ENCODE assay signal across 23 cellular contexts in genomic region chr5:132901730-132902129, GRCh38. TPM values are rescaled to one million over a fixed set of nuclear protein-coding genes. Genes with fewer than 3 reads are reported as not detected.
DNase-seq lines count a peak whose midpoint lies in the region; ATAC-seq, FAIRE-seq and TF ChIP-seq lines count a peak whose summit lies in the region.
"Had no signal": no experiment of that assay in that cellular context is flagged by ENCODE, and none has a peak within 500 bp of the region (broad histone marks: within the 10 kb centered on the region; RNA-seq: fewer than 3 reads in every experiment).

No MANE protein-coding gene starts in this region.

- no peak for DNase-seq in HepG2 (ENCODE audit: low spot score)
- no peak for DNase-seq in right lobe of liver
- DNase-seq in RWPE2 (ENCODE audit: low spot score), result no peak
- no peak for DNase-seq in fibroblast of villous mesenchyme (ENCODE audit: low read depth)
- DNase-seq in MV-4-11 (lab: John Stamatoyannopoulos, UW), result no peak
- DNase-seq in NCI-H2227 (lab: John Stamatoyannopoulos, UW; ENCODE audit: unreplicated experiment), result no peak
- DNase-seq in H4 (ENCODE audit: low spot score), result no peak
- DNase-seq: Calu3; CD8-positive, alpha-beta memory T cell; DMS79; GM23248; HCEC 1CT; IMR-90; NCI-H1694; NCI-H2107; SHP77; T-helper 2 cell had no signal

- TF ChIP-seq CTCF in HepG2 (CRISPR knock-in tag; IDR thresholded peaks at IDR 0.05) (0 out of 2 replicates have a peak, but pooled peaks have one; percentile 6), right lobe of liver (IDR thresholded peaks at IDR 0.05) (no peak), RWPE2 (IDR thresholded peaks at IDR 0.05; ENCODE audit: poor library complexity, severe bottlenecking) (peak; percentile 31), fibroblast of villous mesenchyme (IDR thresholded peaks at IDR 0.05; ENCODE audit: insufficient read depth, low read depth, low read length) (peak; percentile 4)

- H3K9me3 ChIP-seq in HepG2 (ENCODE audit: low read length), result no peaks in the 10 kb centered on the region
- H3K9me3 ChIP-seq in right lobe of liver, result no peaks in the 10 kb centered on the region
- no peaks in the 10 kb centered on the region for H3K9me3 ChIP-seq in RWPE2 (ENCODE audit: severe bottlenecking)

- POLR2A ChIA-PET in HepG2 (lab: Yijun Ruan, JAX), result interaction anchor here (1.3 kb wide), 1 partner anchor 14 kb away, joined by 4 read pairs; no protein-coding TSS in a partner anchor

- H3K36me3 ChIP-seq in HepG2 (replicated peaks in 1 of 2; ENCODE audit: control insufficient read depth in 1 of 2, insufficient read depth in 2 of 2, low read length in 2 of 2) (peaks cover 13 to 62% of the 10 kb centered on the region in 2 experiments), right lobe of liver (peaks cover 0 to 33% (median 15%) of the 10 kb centered on the region in 4 donors), RWPE2 (ENCODE audit: low read depth) (peaks cover 95% of the 10 kb centered on the region)

- 94% methylated on average over 3 of the region's 3 CpGs for WGBS in HepG2 (ENCODE audit: low lambda C conversion rate)
- 93% methylated on average over 3 of the region's 3 CpGs for whole genome bisulfite sequencing in right lobe of liver (ENCODE audit: insufficient coverage, low coverage, low lambda C conversion rate, missing lambda C conversion rate)

- no peak overlapping the region for H3K4me2 ChIP-seq in HepG2 (ENCODE audit: low read depth, low read length)

- H2AFZ ChIP-seq in HepG2 (ENCODE audit: low read length), result no peak overlapping the region
- H2AFZ ChIP-seq: GM23248 had no signal

- no peak overlapping the region for H3K9ac ChIP-seq in HepG2 (ENCODE audit: insufficient read depth, low read depth, low read length)
- H3K9ac ChIP-seq: GM23248 had no signal

- CTCF ChIA-PET in HepG2 (lab: Yijun Ruan, JAX; ENCODE audit: low intra/inter-chr PET ratio, low total read pairs), result interaction anchor here (0.6 kb wide), 1 partner anchor 211 kb away, joined by 3 read pairs; no protein-coding TSS in a partner anchor

- H3K4me3 ChIP-seq in HepG2 (replicated peaks in 1 of 3; ENCODE audit: insufficient read depth in 1 of 3, low read depth in 2 of 3, low read length in 3 of 3) (no peak overlapping the region), right lobe of liver (no peak overlapping the region), RWPE2 (ENCODE audit: severe bottlenecking) (no peak overlapping the region), fibroblast of villous mesenchyme (ENCODE audit: low read depth, low read length) (no peak overlapping the region)
- H3K4me3 ChIP-seq: GM23248 had no signal

- peaks cover 14% of the 10 kb centered on the region for H3K79me2 ChIP-seq in HepG2 (ENCODE audit: insufficient read depth, low read length)

- TF ChIP-seq POLR2A in HepG2 (IDR thresholded peaks at IDR 0.05; ENCODE audit: insufficient read depth in 1 of 2, low read depth in 2 of 2, low read length in 2 of 2), result no peak
- TF ChIP-seq POLR2A in right lobe of liver (IDR thresholded peaks at IDR 0.05), result no peak

- FAIRE-seq in HepG2 (lab: Jason Lieb, UNC), result no peak
- FAIRE-seq: A204.1, GM12891, HTR-8/SVneo, RCC 7860 had no signal

- no peaks in the 10 kb centered on the region for H3K27me3 ChIP-seq in HepG2 (ENCODE audit: control insufficient read depth in 1 of 2, insufficient read depth in 2 of 2, low read length in 2 of 2)
- H3K27me3 ChIP-seq in right lobe of liver, result no peaks in the 10 kb centered on the region
- H3K27me3 ChIP-seq in RWPE2 (ENCODE audit: insufficient read depth, poor library complexity, severe bottlenecking), result peaks cover 2% of the 10 kb centered on the region

- TF ChIP-seq EP300 in HepG2 (IDR thresholded peaks at IDR 0.05; ENCODE audit: low read depth in 2 of 2, low read length in 2 of 2), result no peak
- no peak for TF ChIP-seq EP300 in HepG2 (CRISPR knock-in tag; IDR thresholded peaks at IDR 0.05; ENCODE audit: borderline replicate concordance)

- in situ Hi-C loops in HepG2 (cut with HindIII; ENCODE audit: extremely low pct_ligation_motif_present, low pct_unique_long_range_greater_than_20kb), result no loop called here

- intact Hi-C loops in HepG2 (cut with micrococcal nuclease; ENCODE audit: unreplicated experiment) (no loop called here), right lobe of liver (cut with DNase I) (no loop called here)

- H4K20me1 ChIP-seq in HepG2 (ENCODE audit: insufficient read depth, low read length), result peaks cover 10% of the 10 kb centered on the region

- H3K27ac ChIP-seq in HepG2 (ENCODE audit: extremely low read length, insufficient read depth, low read length) (no peak overlapping the region), right lobe of liver (no peak overlapping the region), RWPE2 (ENCODE audit: poor library complexity, severe bottlenecking) (no peak overlapping the region)
- H3K27ac ChIP-seq: C4-2B, GM23248 had no signal

- H3K4me1 ChIP-seq in HepG2 (ENCODE audit: insufficient read depth, low read length) (peaks cover 15% of the 10 kb centered on the region), right lobe of liver (peaks cover 0 to 17% (median 7%) of the 10 kb centered on the region in 4 donors), RWPE2 (ENCODE audit: insufficient read depth, poor library complexity, severe bottlenecking) (no peaks in the 10 kb centered on the region)

- no peak for TF ChIP-seq RAD21 in HepG2 (CRISPR knock-in tag; IDR thresholded peaks at IDR 0.05)

- no TSS peak for BruUV-seq in HepG2 (replicated peaks; lab: Mats Ljungman, UMichigan)

- peak; percentile 48 for ATAC-seq in HepG2
- no peak for ATAC-seq in right lobe of liver
- no peak; the same call in 2 of the 3 replicates for ATAC-seq in RWPE2 (ENCODE audit: low read depth)

RNA-seq across cellular contexts. Expression of gene LEAP2, which starts 28.3 kb away (rescaled TPM):
- total RNA-seq in HepG2 (2016; rRNA removed; fragmentation: Illumina TruSeq; extraction: Trizol), result 19.8 and 23.9 TPM in 2 replicates
- total RNA-seq in HepG2 (2016; cell fraction: cytosol; rRNA removed; fragmentation: Illumina TruSeq; extraction: Trizol; ENCODE audit: low read depth), result 31.9 and 33.8 TPM in 2 replicates
- total RNA-seq in HepG2 (2016; cell fraction: insoluble cytoplasmic fraction; rRNA removed; fragmentation: Illumina TruSeq; extraction: Trizol), result 21.4 and 22.6 TPM in 2 replicates
- total RNA-seq in HepG2 (2016; cell fraction: membrane; rRNA removed; fragmentation: Illumina TruSeq; extraction: Trizol), result 22.4 and 23.2 TPM in 2 replicates
- 17.3 and 21.3 TPM in 2 replicates for total RNA-seq in HepG2 (2016; cell fraction: nucleus; rRNA removed; fragmentation: Illumina TruSeq; extraction: Trizol)
- 51.9 and 70.9 TPM in 2 replicates for polyA plus RNA-seq in HepG2 (2011; rRNA removed)
- polyA plus RNA-seq in HepG2 (2011; cell fraction: cytosol; rRNA removed), result 18.2 and 34.0 TPM in 2 replicates
- 19.5 and 30.9 TPM in 2 replicates for polyA plus RNA-seq in HepG2 (2011; cell fraction: nucleus; rRNA removed)
- polyA plus RNA-seq in HepG2 (2012), result 83.9 and 193 TPM in 2 replicates
- 9.5 and 10.5 TPM in 2 replicates for polyA plus RNA-seq in HepG2 (2016; cell fraction: cytosol; fragmentation: Illumina TruSeq; extraction: Trizol; ENCODE audit: low read depth)
- polyA plus RNA-seq in HepG2 (2016; cell fraction: insoluble cytoplasmic fraction; fragmentation: Illumina TruSeq; extraction: Trizol; ENCODE audit: low read depth), result 12.1 and 12.5 TPM in 2 replicates
- 7.0 and 11.1 TPM in 2 replicates for polyA plus RNA-seq in HepG2 (2016; cell fraction: membrane; fragmentation: Illumina TruSeq; extraction: Trizol; ENCODE audit: low read depth)
- 19.5 and 23.5 TPM in 2 replicates for polyA plus RNA-seq in HepG2 (2016; cell fraction: nucleus; fragmentation: Illumina TruSeq; extraction: Trizol; ENCODE audit: insufficient read depth, low read depth)
- 3.2 and 62.6 TPM in 2 replicates for polyA minus RNA-seq in HepG2 (2011; rRNA and poly(A)+ RNA removed; ENCODE audit: low replicate concordance)
- polyA minus RNA-seq in HepG2 (2011; cell fraction: cytosol; rRNA and poly(A)+ RNA removed), result 68.1 and 102 TPM in 2 replicates
- polyA minus RNA-seq in HepG2 (2011; cell fraction: nucleus; rRNA and poly(A)+ RNA removed), result 42.6 and 69.6 TPM in 2 replicates
- total RNA-seq in right lobe of liver, result 100 to 1,000 TPM; 120 to 439 (median 214) TPM
- total RNA-seq in fibroblast of villous mesenchyme, result under 0.01 and 0.32 TPM in 2 replicates
- 0.08 and 0.25 TPM in 2 replicates for total RNA-seq in H4 (2014; rRNA removed; shearing (Covaris generic))
- total RNA-seq: GM23248 had no signal

RNA-seq across cellular contexts. Expression of gene UQCRQ, which starts 35.3 kb away (rescaled TPM):
- total RNA-seq in HepG2 (2016; rRNA removed; fragmentation: Illumina TruSeq; extraction: Trizol), result 575 and 610 TPM in 2 replicates
- total RNA-seq in HepG2 (2016; cell fraction: cytosol; rRNA removed; fragmentation: Illumina TruSeq; extraction: Trizol; ENCODE audit: low read depth), result 434 and 616 TPM in 2 replicates
- 541 and 719 TPM in 2 replicates for total RNA-seq in HepG2 (2016; cell fraction: insoluble cytoplasmic fraction; rRNA removed; fragmentation: Illumina TruSeq; extraction: Trizol)
- 520 and 710 TPM in 2 replicates for total RNA-seq in HepG2 (2016; cell fraction: membrane; rRNA removed; fragmentation: Illumina TruSeq; extraction: Trizol)
- 214 and 220 TPM in 2 replicates for total RNA-seq in HepG2 (2016; cell fraction: nucleus; rRNA removed; fragmentation: Illumina TruSeq; extraction: Trizol)
- polyA plus RNA-seq in HepG2 (2011; rRNA removed), result 237 and 257 TPM in 2 replicates
- 173 and 215 TPM in 2 replicates for polyA plus RNA-seq in HepG2 (2011; cell fraction: cytosol; rRNA removed)
- polyA plus RNA-seq in HepG2 (2011; cell fraction: nucleus; rRNA removed), result 111 and 145 TPM in 2 replicates
- 221 and 310 TPM in 2 replicates for polyA plus RNA-seq in HepG2 (2012)
- 298 and 464 TPM in 2 replicates for polyA plus RNA-seq in HepG2 (2016; cell fraction: cytosol; fragmentation: Illumina TruSeq; extraction: Trizol; ENCODE audit: low read depth)
- polyA plus RNA-seq in HepG2 (2016; cell fraction: insoluble cytoplasmic fraction; fragmentation: Illumina TruSeq; extraction: Trizol; ENCODE audit: low read depth), result 393 and 430 TPM in 2 replicates
- 329 and 431 TPM in 2 replicates for polyA plus RNA-seq in HepG2 (2016; cell fraction: membrane; fragmentation: Illumina TruSeq; extraction: Trizol; ENCODE audit: low read depth)
- 240 and 275 TPM in 2 replicates for polyA plus RNA-seq in HepG2 (2016; cell fraction: nucleus; fragmentation: Illumina TruSeq; extraction: Trizol; ENCODE audit: insufficient read depth, low read depth)
- 39.6 and 61.4 TPM in 2 replicates for polyA minus RNA-seq in HepG2 (2011; rRNA and poly(A)+ RNA removed; ENCODE audit: low replicate concordance)
- 26.8 and 32.8 TPM in 2 replicates for polyA minus RNA-seq in HepG2 (2011; cell fraction: cytosol; rRNA and poly(A)+ RNA removed)
- 52.9 and 60.8 TPM in 2 replicates for polyA minus RNA-seq in HepG2 (2011; cell fraction: nucleus; rRNA and poly(A)+ RNA removed)
- 100 to 1,000 TPM; 488 to 702 (median 628) TPM for total RNA-seq in right lobe of liver
- 134 and 179 TPM in 2 replicates for total RNA-seq in fibroblast of villous mesenchyme
- 534 and 752 TPM in 2 replicates for total RNA-seq in H4 (2014; rRNA removed; shearing (Covaris generic))

RNA-seq across cellular contexts. Expression of gene GDF9, which starts 35.5 kb away (rescaled TPM):
- total RNA-seq in HepG2 (2016; rRNA removed; fragmentation: Illumina TruSeq; extraction: Trizol) (0.07 and 0.38 TPM in 2 replicates), right lobe of liver (under 1 TPM; 0.20 to 0.71 (median 0.48) TPM), fibroblast of villous mesenchyme (not detected in 2 replicates)
- 0.20 and 0.71 TPM in 2 replicates for total RNA-seq in HepG2 (2016; cell fraction: cytosol; rRNA removed; fragmentation: Illumina TruSeq; extraction: Trizol; ENCODE audit: low read depth)
- total RNA-seq in HepG2 (2016; cell fraction: insoluble cytoplasmic fraction; rRNA removed; fragmentation: Illumina TruSeq; extraction: Trizol), result 0.15 and 0.49 TPM in 2 replicates
- 0.46 and 0.55 TPM in 2 replicates for total RNA-seq in HepG2 (2016; cell fraction: membrane; rRNA removed; fragmentation: Illumina TruSeq; extraction: Trizol)
- 0.60 and 0.65 TPM in 2 replicates for total RNA-seq in HepG2 (2016; cell fraction: nucleus; rRNA removed; fragmentation: Illumina TruSeq; extraction: Trizol)
- 0.33 and 0.50 TPM in 2 replicates for polyA plus RNA-seq in HepG2 (2011; rRNA removed)
- polyA plus RNA-seq in HepG2 (2011; cell fraction: cytosol; rRNA removed), result 0.09 and 0.24 TPM in 2 replicates
- 0.51 and 0.68 TPM in 2 replicates for polyA plus RNA-seq in HepG2 (2011; cell fraction: nucleus; rRNA removed)
- polyA plus RNA-seq in HepG2 (2012), result 0.16 and 0.20 TPM in 2 replicates
- polyA plus RNA-seq in HepG2 (2016; cell fraction: cytosol; fragmentation: Illumina TruSeq; extraction: Trizol; ENCODE audit: low read depth), result 0.07 and 0.37 TPM in 2 replicates
- 0.21 and 0.23 TPM in 2 replicates for polyA plus RNA-seq in HepG2 (2016; cell fraction: insoluble cytoplasmic fraction; fragmentation: Illumina TruSeq; extraction: Trizol; ENCODE audit: low read depth)
- polyA plus RNA-seq in HepG2 (2016; cell fraction: membrane; fragmentation: Illumina TruSeq; extraction: Trizol; ENCODE audit: low read depth), result 0.21 and 0.26 TPM in 2 replicates
- polyA plus RNA-seq in HepG2 (2016; cell fraction: nucleus; fragmentation: Illumina TruSeq; extraction: Trizol; ENCODE audit: insufficient read depth, low read depth), result 0.92 and 1.0 TPM in 2 replicates
- 0.21 and 0.84 TPM in 2 replicates for polyA minus RNA-seq in HepG2 (2011; rRNA and poly(A)+ RNA removed; ENCODE audit: low replicate concordance)
- polyA minus RNA-seq in HepG2 (2011; cell fraction: cytosol; rRNA and poly(A)+ RNA removed), result not detected in 2 replicates
- polyA minus RNA-seq in HepG2 (2011; cell fraction: nucleus; rRNA and poly(A)+ RNA removed), result 0.64 and 2.0 TPM in 2 replicates
- total RNA-seq in H4 (2014; rRNA removed; shearing (Covaris generic)), result 0.04 and 0.19 TPM in 2 replicates
- total RNA-seq: M059J had no signal
- polyA plus RNA-seq: CD8-positive, alpha-beta memory T cell; GM23248 had no signal

Comparison
In these comparisons a context has a peak if more than half of its experiments do, and no peak if none do; other contexts are left out.
1. CTCF ChIP-seq: peak in HepG2 (single experiment), RWPE2 (single experiment) and fibroblast of villous mesenchyme (single experiment); none in right lobe of liver (0 of 4).
2. RNA of gene LEAP2, which starts 28.3 kb away (total RNA-seq): 120 to 439 TPM in right lobe of liver and 17.3 to 33.8 TPM in HepG2; 0.08 to 0.25 TPM in H4 and under 0.01 to 0.32 TPM in fibroblast of villous mesenchyme; every median in the first group is over 10 times any median in the second.